In the genomic region with DNA sequence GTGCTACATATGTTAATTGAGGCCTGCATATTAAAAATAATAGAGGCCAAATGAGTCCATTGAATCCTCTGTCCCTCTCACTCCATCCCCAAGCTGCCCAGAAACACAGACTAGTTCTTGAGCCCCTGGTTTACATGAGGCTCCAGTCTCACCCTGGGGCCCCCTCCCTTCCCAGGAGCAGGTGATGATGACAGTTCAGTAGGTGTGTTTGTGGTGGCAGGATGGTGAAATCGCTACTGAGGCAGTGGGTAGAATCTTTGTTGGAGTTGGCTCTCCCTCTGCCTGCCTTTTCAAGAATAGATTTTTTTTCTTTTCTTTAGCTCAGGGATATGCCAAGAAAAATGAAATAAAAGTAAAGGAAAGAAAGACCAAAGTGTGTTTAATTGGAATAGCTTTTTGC, we compare ENCODE assay signal across 12 cellular contexts.
"Had no signal": no experiment of that assay in that cellular context is flagged by ENCODE, and none has a peak within 500 bp of the region (broad histone marks: within the 10 kb centered on the region; RNA-seq: fewer than 3 reads in every experiment).

No MANE protein-coding gene starts in this region.

- DNase-seq: foreskin melanocyte; islet precursor cell; mammary epithelial cell; naive thymus-derived CD4-positive, alpha-beta T cell; nephron progenitor cell; retina; right lobe of liver; stimulated activated CD4-positive, alpha-beta T cell treated with anti-CD3 and anti-CD28 coated beads, Interleukin-4, amount 100 ng/mL, for 1 hour; stimulated activated CD8-positive, alpha-beta memory T cell treated with anti-CD3 and anti-CD28 coated beads, Interleukin-4, amount 100 ng/mL, for 48 hours; stimulated activated naive CD8-positive, alpha-beta T cell treated with anti-CD3 and anti-CD28 coated beads, Interleukin-15, Interleukin-2, amounts not matched to agents 100 U/mL and 50 U/mL, for 24 hours; upper lobe of left lung; uterus had no signal
